11 cellular contexts compared by ENCODE assay signal in genomic region chr6:71621918-71622519, GRCh38.
DNase-seq lines count a peak whose midpoint lies in the region; ATAC-seq and TF ChIP-seq lines count a peak whose summit lies in the region.
"Had no signal": no experiment of that assay in that cellular context is flagged by ENCODE, and none has a peak within 500 bp of the region (broad histone marks: within the 10 kb centered on the region; RNA-seq: fewer than 3 reads in every experiment).

No MANE protein-coding gene starts in this region.

- H3K27me3 ChIP-seq in SU-DHL-6 (ENCODE audit: low read length), result no peaks in the 10 kb centered on the region
- H3K27me3 ChIP-seq: neutrophil had no signal

- no peak overlapping the region for H3K27ac ChIP-seq in C4-2B
- no peak overlapping the region for H3K27ac ChIP-seq in SU-DHL-6 (ENCODE audit: low read depth, low read length)
- H3K27ac ChIP-seq: coronary artery, neutrophil had no signal

- no peak for ATAC-seq in GM19023 (IDR thresholded peaks at IDR 0.05; ENCODE audit: unreplicated experiment)
- ATAC-seq in HG02840 (IDR thresholded peaks at IDR 0.05; ENCODE audit: low FRiP score, unreplicated experiment), result no peak

- no peak overlapping the region for H3K9ac ChIP-seq in SU-DHL-6 (ENCODE audit: low read length)

- DNase-seq in HEK293T (ENCODE audit: extremely low spot score) (peak; percentile 18), left kidney (ENCODE audit: low read depth, low spot score) (peak; percentile 33), NCI-H1048 (lab: John Stamatoyannopoulos, UW) (no peak), NCI-H2029 treated with DMSO at 0.1 percent for 48 hours (lab: John Stamatoyannopoulos, UW) (no peak)
- DNase-seq: stimulated activated naive CD4-positive, alpha-beta T cell treated with Interleukin-2 at 50 U/mL for 16 hours had no signal

- TF ChIP-seq CTCF in C4-2B (conservative IDR thresholded peaks at IDR 0.05) (peak; percentile 65), SU-DHL-6 (IDR thresholded peaks at IDR 0.05; ENCODE audit: insufficient read depth, low read length, poor library complexity, severe bottlenecking) (peak; percentile 9)

- H3K4me3 ChIP-seq in SU-DHL-6 (ENCODE audit: insufficient read depth, low read length, poor library complexity, severe bottlenecking), result no peak overlapping the region
- H3K4me3 ChIP-seq: coronary artery had no signal

- CTCF ChIA-PET in HEK293T (lab: Yijun Ruan, JAX), result interaction anchor here (0.7 kb wide), 3 partner anchors 53 to 783 kb away, joined by 3 read pairs; no protein-coding TSS in a partner anchor

- POLR2A ChIA-PET in HEK293T (lab: Yijun Ruan, JAX), result no interaction called here

- H3K9me2 ChIP-seq in SU-DHL-6 (replicated peaks; ENCODE audit: insufficient read depth, low read length), result no peaks in the 10 kb centered on the region

- no peak overlapping the region for H2AFZ ChIP-seq in SU-DHL-6 (ENCODE audit: low read depth, low read length, severe bottlenecking)

- no peaks in the 10 kb centered on the region for H3K36me3 ChIP-seq in SU-DHL-6 (ENCODE audit: low read length)
- H3K36me3 ChIP-seq: neutrophil had no signal

- H3K4me2 ChIP-seq in SU-DHL-6 (ENCODE audit: low read depth, low read length, poor library complexity, severe bottlenecking), result no peak overlapping the region

- 0 out of 2 replicates have a peak, but pooled peaks cover 3% of the 10 kb centered on the region for H4K20me1 ChIP-seq in SU-DHL-6 (ENCODE audit: low read depth, low read length)

- no peaks in the 10 kb centered on the region for H3K9me3 ChIP-seq in SU-DHL-6 (ENCODE audit: insufficient read depth, low read length)
- H3K9me3 ChIP-seq: neutrophil had no signal

- H3K79me2 ChIP-seq in SU-DHL-6 (ENCODE audit: insufficient read depth, low read length), result no peaks in the 10 kb centered on the region

- no peaks in the 10 kb centered on the region for H3F3A ChIP-seq in SU-DHL-6 (ENCODE audit: insufficient read depth)

TF ChIP-seq in HEK293T, 16 proteins besides CTCF, POLR2A, EP300 and RAD21:
- TF ChIP-seq L3MBTL2 (conservative IDR thresholded peaks at IDR 0.05), result no peak
- no peak for TF ChIP-seq FOXM1 (IDR thresholded peaks at IDR 0.05; ENCODE audit: borderline replicate concordance)
- no peak for TF ChIP-seq ELF4 (IDR thresholded peaks at IDR 0.05)
- no peak for TF ChIP-seq LEF1 (IDR thresholded peaks at IDR 0.05; ENCODE audit: borderline replicate concordance)
- no peak for TF ChIP-seq SUZ12 (IDR thresholded peaks at IDR 0.05)
- no peak for TF ChIP-seq ZNF384 (IDR thresholded peaks at IDR 0.05)
- no peak for TF ChIP-seq HDGF (IDR thresholded peaks at IDR 0.05; ENCODE audit: borderline replicate concordance)

Comparison
In these comparisons a context has a peak if more than half of its experiments do, and no peak if none do; other contexts are left out.
1. DNase-seq: peak in HEK293T (single experiment) and left kidney (single experiment); none in NCI-H1048 (single experiment) and NCI-H2029 treated with DMSO at 0.1 percent for 48 hours (single experiment).